Comparison of ENCODE assay signal across 8 cellular contexts in genomic region chr17:75270966-75271232, GRCh38. TPM values are rescaled to one million over a fixed set of nuclear protein-coding genes. Genes with fewer than 3 reads are reported as not detected.
DNase-seq lines count a peak whose midpoint lies in the region; ATAC-seq and TF ChIP-seq lines count a peak whose summit lies in the region.

A gene with protein sequence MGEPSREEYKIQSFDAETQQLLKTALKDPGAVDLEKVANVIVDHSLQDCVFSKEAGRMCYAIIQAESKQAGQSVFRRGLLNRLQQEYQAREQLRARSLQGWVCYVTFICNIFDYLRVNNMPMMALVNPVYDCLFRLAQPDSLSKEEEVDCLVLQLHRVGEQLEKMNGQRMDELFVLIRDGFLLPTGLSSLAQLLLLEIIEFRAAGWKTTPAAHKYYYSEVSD (minus strand): TSS chr17:75271231. CDS start chr17:75270195, 1,036 bp downstream.

- peaks cover 5% of the 10 kb centered on the region for H3K4me1 ChIP-seq in prostate gland (replicated peaks)

- no peak for TF ChIP-seq POLR2A in prostate gland (IDR thresholded peaks at IDR 0.05)

- peak within 1 kb of the TSS; percentile 84 to 88 for H3K27ac ChIP-seq in prostate gland

- 0% methylated on average over 6 of the region's 39 CpGs for WGBS in prostate gland

- H3K4me3 Mint-ChIP-seq in activated T-cell treated with anti-CD3 and anti-CD28 coated beads, Interleukin-2, amount 50 U/mL, for 24 hours, result peak within 1 kb of the TSS; percentile 87
- peak within 1 kb of the TSS; percentile 83 for H3K4me3 Mint-ChIP-seq in WTC11

- no peaks in the 10 kb centered on the region for H3K9me3 Mint-ChIP-seq in activated T-cell treated with anti-CD3 and anti-CD28 coated beads, Interleukin-2, amount 50 U/mL, for 24 hours
- H3K9me3 Mint-ChIP-seq in WTC11, result no peaks in the 10 kb centered on the region

- no peak for DNase-seq in activated T-cell treated with anti-CD3 and anti-CD28 coated beads, Interleukin-2, amount 50 U/mL, for 24 hours
- no peak for DNase-seq in activated T-cell treated with anti-CD3 and anti-CD28 coated beads, Interleukin-2, amount 50 U/mL, for 1 hour
- DNase-seq in WTC11 (ENCODE audit: low spot score), result no peak
- no peak for DNase-seq in glomerular endothelial cell (ENCODE audit: extremely low read depth, low read depth, low spot score)
- DNase-seq in prostate gland (ENCODE audit: low spot score), result no peak
- no peak for DNase-seq in SW480 (ENCODE audit: low spot score)
- no peak for DNase-seq in NCI-H2227 (lab: John Stamatoyannopoulos, UW; ENCODE audit: unreplicated experiment)

- peak within 1 kb of the TSS; percentile 82 to 84 for H3K4me3 ChIP-seq in prostate gland

- TF ChIP-seq CTCF in WTC11 (IDR thresholded peaks at IDR 0.05) (no peak), prostate gland (IDR thresholded peaks at IDR 0.05) (no peak)

- no peaks in the 10 kb centered on the region for H3K27me3 Mint-ChIP-seq in activated T-cell treated with anti-CD3 and anti-CD28 coated beads, Interleukin-2, amount 50 U/mL, for 24 hours
- H3K27me3 Mint-ChIP-seq in WTC11 (ENCODE audit: low read depth), result no peaks in the 10 kb centered on the region

- H3K27ac Mint-ChIP-seq in activated T-cell treated with anti-CD3 and anti-CD28 coated beads, Interleukin-2, amount 50 U/mL, for 24 hours, result peak within 1 kb of the TSS; percentile 94
- H3K27ac Mint-ChIP-seq in WTC11, result peak within 1 kb of the TSS; percentile 88

- no peaks in the 10 kb centered on the region for H3K9me3 ChIP-seq in prostate gland

- POLR2A ChIA-PET in WTC11 (lab: Charles Lee), result interaction anchor here (0.6 to 3.1 kb wide), 5 partner anchors 9 to 135 kb away, joined by 3 to 24 read pairs (median 4); partner anchors contain the start of genes GGA3, MRPS7 and SLC25A19

- H3K36me3 ChIP-seq in prostate gland, result peaks cover 0 to 11% of the 10 kb centered on the region in 2 donors

- H3K27me3 ChIP-seq in prostate gland (replicated peaks; ENCODE audit: insufficient read depth), result no peaks in the 10 kb centered on the region

- ATAC-seq in WTC11, result 0 out of 2 replicates have a peak, but pooled peaks have one; percentile 1
- ATAC-seq in GM18873 (IDR thresholded peaks at IDR 0.05; ENCODE audit: low FRiP score, unreplicated experiment), result no peak

- peaks cover 40% of the 10 kb centered on the region for H3K4me1 Mint-ChIP-seq in activated T-cell treated with anti-CD3 and anti-CD28 coated beads, Interleukin-2, amount 50 U/mL, for 24 hours (ENCODE audit: low read depth)
- peaks cover 19% of the 10 kb centered on the region for H3K4me1 Mint-ChIP-seq in WTC11

- intact Hi-C loops in prostate gland (cut with DNase I), result loop anchor here (5.0 kb wide), 1 partner anchor 141 kb away; no protein-coding TSS in a partner anchor

- CTCF ChIA-PET in WTC11 (lab: Charles Lee), result interaction anchor here (0.5 to 8.7 kb wide), 105 partner anchors 8 to 1239 kb away, joined by 3 to 155 read pairs (median 4); partner anchors contain the start of genes ARMC7, ATP5PD, CDR2L and GALK1

- peaks cover 75% of the 10 kb centered on the region for H3K36me3 Mint-ChIP-seq in activated T-cell treated with anti-CD3 and anti-CD28 coated beads, Interleukin-2, amount 50 U/mL, for 24 hours (ENCODE audit: low read depth)
- peaks cover 25% of the 10 kb centered on the region for H3K36me3 Mint-ChIP-seq in WTC11

TF ChIP-seq in WTC11, 78 proteins besides CTCF, POLR2A, EP300 and RAD21 (continues in another document):
- TF ChIP-seq NFATC4 (CRISPR knock-in tag; IDR thresholded peaks at IDR 0.05) (no peak), IRF2 (CRISPR knock-in tag; IDR thresholded peaks at IDR 0.05; ENCODE audit: borderline replicate concordance, low read depth) (0 out of 2 replicates have a peak, but pooled peaks have one; percentile 10), ARID4B (CRISPR knock-in tag; IDR thresholded peaks at IDR 0.05; ENCODE audit: borderline replicate concordance) (0 out of 2 replicates have a peak, but pooled peaks have one; percentile 1), ETV6 (CRISPR knock-in tag; IDR thresholded peaks at IDR 0.05) (0 out of 2 replicates have a peak, but pooled peaks have one; percentile 9), ELF4 (CRISPR knock-in tag; IDR thresholded peaks at IDR 0.05; ENCODE audit: low read depth) (no peak), NR2C2 (CRISPR knock-in tag; IDR thresholded peaks at IDR 0.05) (no peak), SMAD4 (CRISPR knock-in tag; IDR thresholded peaks at IDR 0.05) (no peak)
- TF ChIP-seq, protein P1, sequence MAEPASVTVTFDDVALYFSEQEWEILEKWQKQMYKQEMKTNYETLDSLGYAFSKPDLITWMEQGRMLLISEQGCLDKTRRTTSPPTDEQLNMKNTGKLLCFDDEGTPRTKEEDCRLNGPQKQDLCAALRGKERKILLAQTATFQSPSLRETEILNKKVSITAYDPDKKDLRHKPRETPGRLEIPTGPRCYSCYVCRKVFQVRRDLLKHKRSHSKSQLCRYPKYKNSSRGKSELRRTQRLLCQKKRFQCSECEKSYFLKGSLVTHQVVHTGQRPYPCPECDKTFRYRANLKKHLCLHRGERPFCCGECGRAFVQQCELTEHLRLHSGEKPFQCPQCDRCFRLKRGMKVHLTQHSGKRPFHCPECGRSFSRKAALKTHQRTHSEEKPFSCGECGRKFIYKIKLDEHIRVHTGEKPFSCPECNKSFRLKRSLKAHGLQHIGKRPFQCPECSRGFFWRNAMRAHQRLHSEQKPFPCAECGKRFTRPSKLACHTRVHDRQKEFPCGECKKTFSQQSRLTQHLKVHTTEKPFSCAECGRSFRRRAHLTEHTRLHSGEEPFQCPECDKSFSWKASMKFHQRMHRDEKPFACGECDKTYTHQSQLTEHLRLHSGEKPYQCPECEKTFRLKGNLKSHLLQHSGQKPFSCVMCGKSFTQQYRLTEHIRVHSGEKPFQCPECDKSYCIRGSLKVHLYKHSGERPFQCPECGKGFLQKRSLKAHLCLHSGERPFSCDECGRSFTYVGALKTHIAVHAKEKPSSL (CRISPR knock-in tag; conservative IDR thresholded peaks at IDR 0.05), result no peak
- TF ChIP-seq, protein P2, sequence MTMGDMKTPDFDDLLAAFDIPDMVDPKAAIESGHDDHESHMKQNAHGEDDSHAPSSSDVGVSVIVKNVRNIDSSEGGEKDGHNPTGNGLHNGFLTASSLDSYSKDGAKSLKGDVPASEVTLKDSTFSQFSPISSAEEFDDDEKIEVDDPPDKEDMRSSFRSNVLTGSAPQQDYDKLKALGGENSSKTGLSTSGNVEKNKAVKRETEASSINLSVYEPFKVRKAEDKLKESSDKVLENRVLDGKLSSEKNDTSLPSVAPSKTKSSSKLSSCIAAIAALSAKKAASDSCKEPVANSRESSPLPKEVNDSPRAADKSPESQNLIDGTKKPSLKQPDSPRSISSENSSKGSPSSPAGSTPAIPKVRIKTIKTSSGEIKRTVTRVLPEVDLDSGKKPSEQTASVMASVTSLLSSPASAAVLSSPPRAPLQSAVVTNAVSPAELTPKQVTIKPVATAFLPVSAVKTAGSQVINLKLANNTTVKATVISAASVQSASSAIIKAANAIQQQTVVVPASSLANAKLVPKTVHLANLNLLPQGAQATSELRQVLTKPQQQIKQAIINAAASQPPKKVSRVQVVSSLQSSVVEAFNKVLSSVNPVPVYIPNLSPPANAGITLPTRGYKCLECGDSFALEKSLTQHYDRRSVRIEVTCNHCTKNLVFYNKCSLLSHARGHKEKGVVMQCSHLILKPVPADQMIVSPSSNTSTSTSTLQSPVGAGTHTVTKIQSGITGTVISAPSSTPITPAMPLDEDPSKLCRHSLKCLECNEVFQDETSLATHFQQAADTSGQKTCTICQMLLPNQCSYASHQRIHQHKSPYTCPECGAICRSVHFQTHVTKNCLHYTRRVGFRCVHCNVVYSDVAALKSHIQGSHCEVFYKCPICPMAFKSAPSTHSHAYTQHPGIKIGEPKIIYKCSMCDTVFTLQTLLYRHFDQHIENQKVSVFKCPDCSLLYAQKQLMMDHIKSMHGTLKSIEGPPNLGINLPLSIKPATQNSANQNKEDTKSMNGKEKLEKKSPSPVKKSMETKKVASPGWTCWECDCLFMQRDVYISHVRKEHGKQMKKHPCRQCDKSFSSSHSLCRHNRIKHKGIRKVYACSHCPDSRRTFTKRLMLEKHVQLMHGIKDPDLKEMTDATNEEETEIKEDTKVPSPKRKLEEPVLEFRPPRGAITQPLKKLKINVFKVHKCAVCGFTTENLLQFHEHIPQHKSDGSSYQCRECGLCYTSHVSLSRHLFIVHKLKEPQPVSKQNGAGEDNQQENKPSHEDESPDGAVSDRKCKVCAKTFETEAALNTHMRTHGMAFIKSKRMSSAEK (CRISPR knock-in tag; IDR thresholded peaks at IDR 0.05; ENCODE audit: borderline replicate concordance), result 0 out of 2 replicates have a peak, but pooled peaks have one; percentile 27

RNA-seq across cellular contexts. Expression of the gene that starts here (rescaled TPM):
- total RNA-seq in WTC11 (2021) (21.6 to 29.2 TPM (median 28.5 TPM) in 3 replicates), glomerular endothelial cell (21.9 and 25.5 TPM in 2 replicates), prostate gland (10 to 100 TPM; 14.1 to 31.4 TPM)
